ENCODE assay signal across 22 cellular contexts in genomic region chr5:73826301-73826700, GRCh38.
DNase-seq lines count a peak whose midpoint lies in the region; ATAC-seq and TF ChIP-seq lines count a peak whose summit lies in the region.
"Had no signal": no experiment of that assay in that cellular context is flagged by ENCODE, and none has a peak within 500 bp of the region (broad histone marks: within the 10 kb centered on the region; RNA-seq: fewer than 3 reads in every experiment).

No MANE protein-coding gene starts in this region.

- H3K27ac ChIP-seq in mammary epithelial cell (ENCODE audit: insufficient read depth, low read depth, low read length) (peak overlapping the region; percentile 91), lower lobe of right lung (peak overlapping the region; percentile 59), upper lobe of right lung (peak overlapping the region; percentile 11)
- H3K27ac ChIP-seq: 22Rv1, gastrocnemius medialis had no signal

- H3K36me3 ChIP-seq in mammary epithelial cell (ENCODE audit: insufficient read depth, low read length), result peaks cover 2% of the 10 kb centered on the region
- H3K36me3 ChIP-seq in lower lobe of right lung, result no peaks in the 10 kb centered on the region
- H3K36me3 ChIP-seq in upper lobe of right lung, result no peaks in the 10 kb centered on the region
- H3K36me3 ChIP-seq: gastrocnemius medialis had no signal

- H3K9me3 ChIP-seq in mammary epithelial cell (replicated peaks; ENCODE audit: insufficient read depth, low read length) (no peaks in the 10 kb centered on the region), lower lobe of right lung (no peaks in the 10 kb centered on the region), upper lobe of right lung (no peaks in the 10 kb centered on the region)
- H3K9me3 ChIP-seq: gastrocnemius medialis had no signal

- H3K9ac ChIP-seq in mammary epithelial cell (ENCODE audit: insufficient read depth, low read length), result peak overlapping the region; percentile 46

- BruUV-seq in mammary epithelial cell (replicated peaks; lab: Mats Ljungman, UMichigan), result TSS peak; percentile 61

- peak overlapping the region; percentile 21 for H3K4me2 ChIP-seq in mammary epithelial cell (ENCODE audit: insufficient read depth, low read depth, low read length)

- H3K4me3 ChIP-seq in mammary epithelial cell (replicated peaks in 1 of 3; ENCODE audit: insufficient read depth in 1 of 3, low read depth in 2 of 3, low read length in 3 of 3) (no peak overlapping the region), lower lobe of right lung (no peak overlapping the region), upper lobe of right lung (no peak overlapping the region)
- H3K4me3 ChIP-seq: gastrocnemius medialis had no signal

- CTCF ChIA-PET in mammary epithelial cell (lab: Charles Lee; ENCODE audit: low non-redundant PET), result no interaction called here

- no peak overlapping the region for H2AFZ ChIP-seq in mammary epithelial cell (ENCODE audit: low read depth, low read length)

- no peak for TF ChIP-seq CTCF in mammary epithelial cell (conservative IDR thresholded peaks at IDR 0.05 in 1 of 2, IDR thresholded peaks at IDR 0.05 in 1 of 2; ENCODE audit: extremely low read depth in 1 of 2, insufficient read depth in 1 of 2, low read depth in 1 of 2, low read length in 2 of 2)
- no peak for TF ChIP-seq CTCF in lower lobe of right lung (IDR thresholded peaks at IDR 0.05)
- TF ChIP-seq CTCF in upper lobe of right lung (IDR thresholded peaks at IDR 0.05), result no peak

- H3K79me2 ChIP-seq in mammary epithelial cell (ENCODE audit: insufficient read depth, low read length), result peaks cover 54% of the 10 kb centered on the region

- WGBS in mammary epithelial cell (ENCODE audit: low coverage, missing lambda C conversion rate), result 32% methylated on average over 5 of the region's 5 CpGs

- dilution Hi-C loops in mammary epithelial cell (cut with HindIII; ENCODE audit: low sequenced_read_pairs), result no loop called here

- DNase-seq in DMS53 (lab: John Stamatoyannopoulos, UW), result peak; percentile 51
- DNase-seq in DMS53 treated with DMSO at 0.1 percent for 48 hours (lab: John Stamatoyannopoulos, UW; ENCODE audit: unreplicated experiment), result no peak
- DNase-seq in mammary epithelial cell, result no peak
- DNase-seq in lower lobe of right lung, result peak; percentile 67
- DNase-seq in upper lobe of right lung, result peak; percentile 73
- no peak for DNase-seq in RPMI8226
- DNase-seq: C1 segment of cervical spinal cord, DMS 273 treated with DMSO at 0.1 percent for 48 hours, endodermal cell, gastrocnemius medialis, GOT3, Kasumi-1, left ventricle myocardium superior, naive B cell, NCI-H1436, NCI-H524 treated with DMSO at 0.1 percent for 48 hours, SIG-M5, T-helper 17 cell, trophoblast cell had no signal

- H3K4me1 ChIP-seq in mammary epithelial cell (ENCODE audit: insufficient read depth, low read length), result peaks cover 67% of the 10 kb centered on the region
- peaks cover 30% of the 10 kb centered on the region for H3K4me1 ChIP-seq in lower lobe of right lung
- peaks cover 8% of the 10 kb centered on the region for H3K4me1 ChIP-seq in upper lobe of right lung
- H3K4me1 ChIP-seq: gastrocnemius medialis had no signal

- peak; percentile 87 to 89 for ATAC-seq in lower lobe of right lung
- peak; percentile 88 for ATAC-seq in upper lobe of right lung
- ATAC-seq in HG02973 (IDR thresholded peaks at IDR 0.05; ENCODE audit: unreplicated experiment), result no peak
- ATAC-seq in HG03045 (IDR thresholded peaks at IDR 0.05; ENCODE audit: unreplicated experiment), result no peak
- ATAC-seq: gastrocnemius medialis, left ventricle myocardium superior, T-helper 17 cell had no signal

- H3K27me3 ChIP-seq in mammary epithelial cell (ENCODE audit: insufficient read depth, low read length), result no peaks in the 10 kb centered on the region
- no peaks in the 10 kb centered on the region for H3K27me3 ChIP-seq in lower lobe of right lung (ENCODE audit: low read depth)
- no peaks in the 10 kb centered on the region for H3K27me3 ChIP-seq in upper lobe of right lung
- H3K27me3 ChIP-seq: gastrocnemius medialis had no signal

- intact Hi-C loops in mammary epithelial cell (cut with micrococcal nuclease), result loop anchor here (1.0 kb wide), 1 partner anchor 12 kb away; no protein-coding TSS in a partner anchor
- intact Hi-C loops in lower lobe of right lung (cut with DNase I), result no loop called here
- intact Hi-C loops in upper lobe of right lung (cut with DNase I), result no loop called here

- no peaks in the 10 kb centered on the region for H4K20me1 ChIP-seq in mammary epithelial cell (ENCODE audit: insufficient read depth, low read length)

- in situ Hi-C loops in mammary epithelial cell (cut with MboI; ENCODE audit: low sequenced_read_pairs in 2 of 2), result no loop called here

Comparison
In these comparisons a context has a peak if more than half of its experiments do, and no peak if none do; other contexts are left out.
1. DNase-seq: peak in DMS53 (single experiment), lower lobe of right lung (single experiment) and upper lobe of right lung (single experiment); none in DMS53 treated with DMSO at 0.1 percent for 48 hours (single experiment), mammary epithelial cell (single experiment) and RPMI8226 (single experiment).
2. H3K27ac ChIP-seq: peak in every context shown above with its lines; median percentile 91 in mammary epithelial cell; 59 in lower lobe of right lung; 11 in upper lobe of right lung.
3. ATAC-seq: peak in lower lobe of right lung (2 of 2) and upper lobe of right lung (single experiment); none in HG02973 (single experiment) and HG03045 (single experiment).